ENCODE assay signal across 27 cellular contexts in the genomic region with DNA sequence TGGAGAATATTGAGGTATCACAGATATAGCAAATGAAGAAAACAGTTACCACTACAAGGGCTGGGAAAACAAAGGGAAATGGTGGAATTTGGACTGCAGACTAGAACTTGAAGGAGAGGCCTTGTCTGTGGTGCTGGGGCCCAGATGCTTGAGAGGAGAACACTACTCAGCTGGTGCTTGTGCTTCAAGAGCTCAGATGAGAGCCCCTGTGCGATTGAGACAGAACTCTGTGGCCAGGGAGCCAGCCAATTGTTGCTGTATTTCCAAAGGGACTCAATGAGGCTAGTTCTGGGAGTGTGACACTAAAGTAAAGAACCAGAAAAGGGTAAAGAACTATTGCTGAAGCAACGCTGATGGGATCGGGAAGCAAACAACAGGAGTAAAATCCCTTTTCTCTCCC.
"Had no signal": no experiment of that assay in that cellular context is flagged by ENCODE, and none has a peak within 500 bp of the region (broad histone marks: within the 10 kb centered on the region; RNA-seq: fewer than 3 reads in every experiment).

No MANE protein-coding gene starts in this region.

- H3K27ac Mint-ChIP-seq: activated CD4-positive, alpha-beta T cell treated with anti-CD3 and anti-CD28 coated beads, Interleukin-2, amount 10 ng/mL, durations not matched to agents 24 days and 14 days; activated CD8-positive, alpha-beta memory T cell treated with anti-CD3 and anti-CD28 coated beads, Interleukin-2, amount 10 ng/mL, durations not matched to agents 7 days and 5 days; activated CD8-positive, alpha-beta T cell treated with anti-CD3 and anti-CD28 coated beads for 36 hours; activated naive CD4-positive, alpha-beta T cell treated with anti-CD3 and anti-CD28 coated beads, Interleukin-2, amount 50 U/mL, for 72 hours; activated T-helper 1 cell treated with anti-CD3 and anti-CD28 coated beads, Interleukin-12 subunit alpha, Interleukin-12 subunit beta, Interleukin-2, Interleukin-4 antibody, amounts not matched to agents 30 ng/mL and 10 ng/mL and 1 ng/mL, durations not matched to agents 14 hours and 24 hours and 36 hours; natural killer cell had no signal

- H3K4me1 ChIP-seq: ascending aorta, gastrocnemius medialis, pancreas, psoas muscle, right atrium auricular region had no signal

- H3K27me3 ChIP-seq: ascending aorta, brain microvascular endothelial cell, gastrocnemius medialis, right atrium auricular region had no signal

- H3K9me3 Mint-ChIP-seq: activated CD4-positive, alpha-beta T cell treated with anti-CD3 and anti-CD28 coated beads, Interleukin-2, amount 10 ng/mL, durations not matched to agents 24 days and 14 days; activated CD8-positive, alpha-beta T cell treated with anti-CD3 and anti-CD28 coated beads for 36 hours; activated naive CD4-positive, alpha-beta T cell treated with anti-CD3 and anti-CD28 coated beads, Interleukin-2, amount 50 U/mL, for 72 hours; activated T-helper 1 cell treated with anti-CD3 and anti-CD28 coated beads, Interleukin-12 subunit alpha, Interleukin-12 subunit beta, Interleukin-2, Interleukin-4 antibody, amounts not matched to agents 30 ng/mL and 10 ng/mL and 1 ng/mL, durations not matched to agents 14 hours and 24 hours and 36 hours had no signal

- H3K36me3 Mint-ChIP-seq: activated CD8-positive, alpha-beta memory T cell treated with anti-CD3 and anti-CD28 coated beads, Interleukin-2, amount 10 ng/mL, durations not matched to agents 7 days and 5 days; activated naive CD4-positive, alpha-beta T cell treated with anti-CD3 and anti-CD28 coated beads, Interleukin-2, amount 50 U/mL, for 72 hours; natural killer cell had no signal

- DNase-seq: activated CD4-positive, alpha-beta T cell treated with anti-CD3 and anti-CD28 coated beads, Interleukin-2, amount 10 ng/mL, durations not matched to agents 24 days and 14 days; activated CD8-positive, alpha-beta memory T cell treated with anti-CD3 and anti-CD28 coated beads, Interleukin-2, amount 10 ng/mL, durations not matched to agents 7 days and 5 days; activated CD8-positive, alpha-beta T cell treated with anti-CD3 and anti-CD28 coated beads for 36 hours; activated gamma-delta T cell treated with Interleukin-2 at 50 U/mL for 16 hours; brain microvascular endothelial cell; central memory CD4-positive, alpha-beta T cell; dermis blood vessel endothelial cell; effector CD8-positive, alpha-beta T cell; gastrocnemius medialis; head of caudate nucleus; islet precursor cell; left colon; midbrain; natural killer cell; stimulated activated CD4-positive, alpha-beta T cell treated with anti-CD3 and anti-CD28 coated beads, Interleukin-12 subunit alpha, Interleukin-12 subunit beta, amount 100 ng/mL, for 4 hours; stimulated activated CD4-positive, alpha-beta T cell treated with anti-CD3 and anti-CD28 coated beads, Interleukin-4, amount 100 ng/mL, for 4 hours; stimulated activated naive CD8-positive, alpha-beta T cell treated with anti-CD3 and anti-CD28 coated beads, Interleukin-15, Interleukin-2, amounts not matched to agents 100 U/mL and 50 U/mL, for 24 hours; T-helper 2 cell had no signal

- H3K4me1 Mint-ChIP-seq: activated CD4-positive, alpha-beta T cell treated with anti-CD3 and anti-CD28 coated beads, Interleukin-2, amount 10 ng/mL, durations not matched to agents 24 days and 14 days; activated CD8-positive, alpha-beta memory T cell treated with anti-CD3 and anti-CD28 coated beads, Interleukin-2, amount 10 ng/mL, durations not matched to agents 7 days and 5 days; natural killer cell had no signal

- H3K27me3 Mint-ChIP-seq: activated CD4-positive, alpha-beta T cell treated with anti-CD3 and anti-CD28 coated beads, Interleukin-2, amount 10 ng/mL, durations not matched to agents 24 days and 14 days; activated CD8-positive, alpha-beta memory T cell treated with anti-CD3 and anti-CD28 coated beads, Interleukin-2, amount 10 ng/mL, durations not matched to agents 7 days and 5 days; activated CD8-positive, alpha-beta T cell treated with anti-CD3 and anti-CD28 coated beads for 36 hours had no signal

- H3K9me3 ChIP-seq: ascending aorta, gastrocnemius medialis, pancreas, psoas muscle, right atrium auricular region had no signal

- H3K36me3 ChIP-seq: ascending aorta, brain microvascular endothelial cell, gastrocnemius medialis, pancreas, right atrium auricular region had no signal

- H3K27ac ChIP-seq: ascending aorta, brain microvascular endothelial cell, gastrocnemius medialis, pancreas, psoas muscle, right atrium auricular region, VCaP had no signal

- H3K4me3 ChIP-seq: ascending aorta, gastrocnemius medialis, pancreas, psoas muscle, right atrium auricular region had no signal

- H3K4me3 Mint-ChIP-seq: activated CD4-positive, alpha-beta T cell treated with anti-CD3 and anti-CD28 coated beads, Interleukin-2, amount 10 ng/mL, durations not matched to agents 24 days and 14 days; activated CD8-positive, alpha-beta memory T cell treated with anti-CD3 and anti-CD28 coated beads, Interleukin-2, amount 10 ng/mL, durations not matched to agents 7 days and 5 days; activated CD8-positive, alpha-beta T cell treated with anti-CD3 and anti-CD28 coated beads for 36 hours; activated T-helper 1 cell treated with anti-CD3 and anti-CD28 coated beads, Interleukin-12 subunit alpha, Interleukin-12 subunit beta, Interleukin-2, Interleukin-4 antibody, amounts not matched to agents 30 ng/mL and 10 ng/mL and 1 ng/mL, durations not matched to agents 14 hours and 24 hours and 36 hours; natural killer cell had no signal

- ATAC-seq: activated CD4-positive, CD25-positive, alpha-beta regulatory T cell treated with anti-CD3 and anti-CD28 coated beads, Interleukin-2, amount 50 U/mL, for 24 hours; activated CD8-positive, alpha-beta memory T cell treated with anti-CD3 and anti-CD28 coated beads, Interleukin-2, amount 10 ng/mL, durations not matched to agents 7 days and 5 days; activated CD8-positive, alpha-beta T cell treated with anti-CD3 and anti-CD28 coated beads for 36 hours; activated naive CD4-positive, alpha-beta T cell treated with anti-CD3 and anti-CD28 coated beads, Interleukin-2, amount 50 U/mL, for 72 hours; esophagus mucosa; gastrocnemius medialis; left colon; natural killer cell; pancreas; psoas muscle; stimulated activated naive CD8-positive, alpha-beta T cell treated with anti-CD3 and anti-CD28 coated beads, Interleukin-15, Interleukin-2, amounts not matched to agents 100 U/mL and 50 U/mL, for 24 hours had no signal
